Comparison of ENCODE assay signal across 8 cellular contexts in the genomic region with DNA sequence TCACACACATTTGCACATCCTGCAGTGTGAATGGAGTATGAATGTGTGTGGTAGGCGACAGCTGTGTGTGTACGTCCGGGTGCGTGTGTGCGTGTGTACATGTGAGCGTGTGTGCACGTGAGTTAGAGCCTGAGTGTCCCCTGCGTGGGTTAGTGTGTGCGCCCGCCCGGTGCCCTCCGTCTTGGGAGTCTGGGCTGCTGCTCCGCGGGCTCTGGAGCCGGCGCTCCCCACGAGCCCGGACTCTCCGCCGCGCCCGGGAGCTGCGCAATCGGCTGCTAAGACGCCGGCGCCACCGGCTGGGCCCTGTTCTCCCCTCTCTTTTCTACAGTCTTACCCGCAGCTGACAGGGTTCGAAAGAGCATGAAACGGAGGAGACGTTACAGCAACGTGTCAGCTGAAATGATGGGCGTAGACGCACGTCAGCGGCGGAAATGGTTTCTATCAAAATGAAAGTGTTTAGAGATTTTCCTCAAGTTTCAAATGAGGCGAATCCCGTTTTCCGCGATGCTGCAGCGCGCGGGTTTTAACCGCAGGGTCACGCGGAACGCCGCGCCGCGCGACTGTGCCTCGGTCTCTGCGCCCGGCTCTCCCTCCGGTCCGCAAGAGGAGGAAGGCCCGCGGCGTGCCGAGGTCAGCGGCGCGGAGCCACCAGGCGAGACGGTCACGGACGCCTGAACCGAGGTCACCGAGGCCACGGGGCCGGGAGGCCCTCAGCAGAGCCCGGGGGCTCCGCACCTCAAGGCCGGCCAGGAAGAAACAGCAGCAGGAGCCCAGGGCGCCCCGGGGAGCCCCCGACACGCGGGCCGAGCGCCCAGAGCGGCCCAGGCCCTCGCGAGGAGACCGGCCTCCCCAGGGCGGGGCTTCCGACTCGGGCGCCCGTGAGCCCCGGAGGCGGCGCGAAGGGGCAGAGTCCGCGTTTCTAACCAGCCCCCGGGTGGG.
DNase-seq lines count a peak whose midpoint lies in the region; ATAC-seq and TF ChIP-seq lines count a peak whose summit lies in the region.

No MANE protein-coding gene starts in this region.

- H3K4me3 Mint-ChIP-seq in activated T-helper 1 cell treated with anti-CD3 and anti-CD28 coated beads, Interleukin-12 subunit alpha, Interleukin-12 subunit beta, Interleukin-2, Interleukin-4 antibody, amounts not matched to agents 30 ng/mL and 10 ng/mL and 1 ng/mL, durations not matched to agents 14 hours and 24 hours and 36 hours: peak overlapping the region; percentile 86

- peak overlapping the region; percentile 54 to 64 for H3K9ac ChIP-seq in stomach smooth muscle (ENCODE audit: low read length in 2 of 2)

- H3K4me3 ChIP-seq in neuron (ENCODE audit: low read length) (peak overlapping the region; percentile 32), stomach smooth muscle (ENCODE audit: low read length in 2 of 2) (peak overlapping the region; percentile 79 to 83)

- intact Hi-C loops in activated T-helper 1 cell treated with anti-CD3 and anti-CD28 coated beads, Interleukin-12 subunit alpha, Interleukin-12 subunit beta, Interleukin-2, Interleukin-4 antibody, amounts not matched to agents 30 ng/mL and 10 ng/mL and 1 ng/mL, durations not matched to agents 14 hours and 24 hours and 36 hours (cut with micrococcal nuclease): no loop called here

- H3K27me3 ChIP-seq in foreskin keratinocyte (peaks cover 5% of the 10 kb centered on the region), neuron (ENCODE audit: insufficient read depth, low read length) (peaks cover 44% of the 10 kb centered on the region), stomach smooth muscle (ENCODE audit: control insufficient read depth in 1 of 2, insufficient read depth in 2 of 2, low read length in 2 of 2) (peaks cover 4 to 11% of the 10 kb centered on the region in 2 donors)

- peak overlapping the region; percentile 51 for H2AFZ ChIP-seq in neuron (ENCODE audit: low read depth, low read length)

- no peaks in the 10 kb centered on the region for H3K4me1 ChIP-seq in foreskin keratinocyte
- H3K4me1 ChIP-seq in neuron (ENCODE audit: insufficient read depth, low read length): peaks cover 19% of the 10 kb centered on the region
- H3K4me1 ChIP-seq in stomach smooth muscle (ENCODE audit: control insufficient read depth, insufficient read depth, low read length): peaks cover 25% of the 10 kb centered on the region

- no peaks in the 10 kb centered on the region for H3K9me3 Mint-ChIP-seq in activated T-helper 1 cell treated with anti-CD3 and anti-CD28 coated beads, Interleukin-12 subunit alpha, Interleukin-12 subunit beta, Interleukin-2, Interleukin-4 antibody, amounts not matched to agents 30 ng/mL and 10 ng/mL and 1 ng/mL, durations not matched to agents 14 hours and 24 hours and 36 hours

- H3K27ac ChIP-seq in foreskin keratinocyte (peak overlapping the region; percentile 9), stomach smooth muscle (ENCODE audit: low read length) (peak overlapping the region; percentile 60)

- ATAC-seq in foreskin keratinocyte: peak; percentile 36

- H3K27me3 Mint-ChIP-seq in activated T-helper 1 cell treated with anti-CD3 and anti-CD28 coated beads, Interleukin-12 subunit alpha, Interleukin-12 subunit beta, Interleukin-2, Interleukin-4 antibody, amounts not matched to agents 30 ng/mL and 10 ng/mL and 1 ng/mL, durations not matched to agents 14 hours and 24 hours and 36 hours (ENCODE audit: insufficient read depth): peaks cover 2% of the 10 kb centered on the region

- peak overlapping the region; percentile 77 for H3K27ac Mint-ChIP-seq in activated T-helper 1 cell treated with anti-CD3 and anti-CD28 coated beads, Interleukin-12 subunit alpha, Interleukin-12 subunit beta, Interleukin-2, Interleukin-4 antibody, amounts not matched to agents 30 ng/mL and 10 ng/mL and 1 ng/mL, durations not matched to agents 14 hours and 24 hours and 36 hours

- H3K4me1 Mint-ChIP-seq in activated T-helper 1 cell treated with anti-CD3 and anti-CD28 coated beads, Interleukin-12 subunit alpha, Interleukin-12 subunit beta, Interleukin-2, Interleukin-4 antibody, amounts not matched to agents 30 ng/mL and 10 ng/mL and 1 ng/mL, durations not matched to agents 14 hours and 24 hours and 36 hours (ENCODE audit: low read depth): no peaks in the 10 kb centered on the region

- peak; percentile 51 for DNase-seq in NCI-H345 (lab: John Stamatoyannopoulos, UW)
- no peak for DNase-seq in NCI-H345 treated with DMSO at 0.1 percent for 48 hours (lab: John Stamatoyannopoulos, UW; ENCODE audit: unreplicated experiment)
- DNase-seq in NCI-H2227 treated with DMSO at 0.1 percent for 48 hours (lab: John Stamatoyannopoulos, UW): peak; percentile 32
- DNase-seq in activated T-helper 1 cell treated with anti-CD3 and anti-CD28 coated beads, Interleukin-12 subunit alpha, Interleukin-12 subunit beta, Interleukin-2, Interleukin-4 antibody, amounts not matched to agents 30 ng/mL and 10 ng/mL and 1 ng/mL, durations not matched to agents 14 hours and 24 hours and 36 hours (ENCODE audit: low spot score): peak; percentile 45
- peak; percentile 24 to 43 for DNase-seq in foreskin keratinocyte
- DNase-seq in SKM-1 treated with dmso at 0.1 percent for 144 hours (lab: John Stamatoyannopoulos, UW; ENCODE audit: unreplicated experiment): no peak

- H3K36me3 ChIP-seq in neuron (ENCODE audit: insufficient read depth, low read length) (no peaks in the 10 kb centered on the region), stomach smooth muscle (ENCODE audit: control insufficient read depth in 2 of 2, insufficient read depth in 2 of 2, low read length in 2 of 2) (no peaks in the 10 kb centered on the region)

- TF ChIP-seq CTCF in foreskin keratinocyte (conservative IDR thresholded peaks at IDR 0.05): no peak

- no peaks in the 10 kb centered on the region for H3K36me3 Mint-ChIP-seq in activated T-helper 1 cell treated with anti-CD3 and anti-CD28 coated beads, Interleukin-12 subunit alpha, Interleukin-12 subunit beta, Interleukin-2, Interleukin-4 antibody, amounts not matched to agents 30 ng/mL and 10 ng/mL and 1 ng/mL, durations not matched to agents 14 hours and 24 hours and 36 hours (ENCODE audit: low read depth)

- H3K9me3 ChIP-seq in neuron (ENCODE audit: low read length): peaks cover 4% of the 10 kb centered on the region
- H3K9me3 ChIP-seq in stomach smooth muscle (ENCODE audit: control insufficient read depth in 2 of 2, low read length in 2 of 2): no peaks in the 10 kb centered on the region

Comparison
In these comparisons a context has a peak if more than half of its experiments do, and no peak if none do; other contexts are left out.
1. DNase-seq: peak in NCI-H345 (single experiment), NCI-H2227 treated with DMSO at 0.1 percent for 48 hours (single experiment), activated T-helper 1 cell treated with anti-CD3 and anti-CD28 coated beads, Interleukin-12 subunit alpha, Interleukin-12 subunit beta, Interleukin-2, Interleukin-4 antibody, amounts not matched to agents 30 ng/mL and 10 ng/mL and 1 ng/mL, durations not matched to agents 14 hours and 24 hours and 36 hours (single experiment) and foreskin keratinocyte (2 of 2); none in NCI-H345 treated with DMSO at 0.1 percent for 48 hours (single experiment) and SKM-1 treated with dmso at 0.1 percent for 144 hours (single experiment).